ENCODE assay signal across 13 cellular contexts in genomic region chr10:89331487-89331886, GRCh38. TPM values are rescaled to one million over a fixed set of nuclear protein-coding genes. Genes with fewer than 3 reads are reported as not detected.
DNase-seq lines count a peak whose midpoint lies in the region; ATAC-seq and TF ChIP-seq lines count a peak whose summit lies in the region.
"Not testable (repeated sequence)": the region's sequence is repeated elsewhere in the genome, so short reads cannot be mapped to it uniquely, and the experiment has no call there.
"Had no signal": no experiment of that assay in that cellular context is flagged by ENCODE, and none has a peak within 500 bp of the region (broad histone marks: within the 10 kb centered on the region; RNA-seq: fewer than 3 reads in every experiment).

No MANE protein-coding gene starts in this region.

- not testable (repeated sequence) for DNase-seq in HFFc6; activated CD4-positive, alpha-beta T cell treated with anti-CD3 and anti-CD28 coated beads for 36 hours; activated naive CD8-positive, alpha-beta T cell treated with anti-CD3 and anti-CD28 coated beads, Interleukin-2, amount 10 ng/mL, durations not matched to agents 7 days and 5 days; effector memory CD8-positive, alpha-beta T cell; right lobe of liver; osteoblast (ENCODE audit: insufficient read length, low spot score, missing footprints)

- not testable (repeated sequence) for TF ChIP-seq POLR2A in right lobe of liver (IDR thresholded peaks at IDR 0.05)

- H3K79me2 ChIP-seq in ACC112 (ENCODE audit: control insufficient read depth, insufficient read depth, low read length, unreplicated experiment) (peaks cover 87% of the 10 kb centered on the region), osteoblast (ENCODE audit: insufficient read depth, low read length) (peaks cover 48% of the 10 kb centered on the region)

- peaks cover 68% of the 10 kb centered on the region for H3K4me1 Mint-ChIP-seq in HFFc6 (ENCODE audit: low read depth)
- H3K4me1 Mint-ChIP-seq in activated CD4-positive, alpha-beta T cell treated with anti-CD3 and anti-CD28 coated beads for 36 hours: peaks cover 77% of the 10 kb centered on the region
- H3K4me1 Mint-ChIP-seq in activated naive CD8-positive, alpha-beta T cell treated with anti-CD3 and anti-CD28 coated beads, Interleukin-2, amount 10 ng/mL, durations not matched to agents 7 days and 5 days: peaks cover 56% of the 10 kb centered on the region
- peaks cover 35 to 61% of the 10 kb centered on the region in 2 donors for H3K4me1 Mint-ChIP-seq in effector memory CD8-positive, alpha-beta T cell (ENCODE audit: low read depth in 2 of 2)

- H3K27me3 Mint-ChIP-seq in HFFc6 (ENCODE audit: insufficient read depth); activated CD4-positive, alpha-beta T cell treated with anti-CD3 and anti-CD28 coated beads for 36 hours; activated naive CD8-positive, alpha-beta T cell treated with anti-CD3 and anti-CD28 coated beads, Interleukin-2, amount 10 ng/mL, durations not matched to agents 7 days and 5 days: not testable (repeated sequence)
- peaks cover 0 to 16% of the 10 kb centered on the region in 2 donors for H3K27me3 Mint-ChIP-seq in effector memory CD8-positive, alpha-beta T cell

- peak overlapping the region; percentile 89 for H3K4me2 ChIP-seq in osteoblast (ENCODE audit: insufficient read depth, low read length)

- H3K9me3 Mint-ChIP-seq in HFFc6; activated CD4-positive, alpha-beta T cell treated with anti-CD3 and anti-CD28 coated beads for 36 hours (ENCODE audit: low read depth); activated naive CD8-positive, alpha-beta T cell treated with anti-CD3 and anti-CD28 coated beads, Interleukin-2, amount 10 ng/mL, durations not matched to agents 7 days and 5 days; effector memory CD8-positive, alpha-beta T cell: not testable (repeated sequence)

- not testable (repeated sequence) for H3K36me3 Mint-ChIP-seq in HFFc6 (ENCODE audit: low read depth); activated CD4-positive, alpha-beta T cell treated with anti-CD3 and anti-CD28 coated beads for 36 hours (ENCODE audit: low read depth)
- H3K36me3 Mint-ChIP-seq in activated naive CD8-positive, alpha-beta T cell treated with anti-CD3 and anti-CD28 coated beads, Interleukin-2, amount 10 ng/mL, durations not matched to agents 7 days and 5 days: peaks cover 39% of the 10 kb centered on the region
- H3K36me3 Mint-ChIP-seq in effector memory CD8-positive, alpha-beta T cell (ENCODE audit: insufficient read depth): peaks cover 35% of the 10 kb centered on the region

- TF ChIP-seq CTCF in HFFc6 (IDR thresholded peaks at IDR 0.05); right lobe of liver (IDR thresholded peaks at IDR 0.05); osteoblast (IDR thresholded peaks at IDR 0.05; ENCODE audit: extremely low read depth, low read depth, low read length): not testable (repeated sequence)

- not testable (repeated sequence) for H2AFZ ChIP-seq in ACC112 (ENCODE audit: low read length, unreplicated experiment); osteoblast (ENCODE audit: low read length)

- H3K27me3 ChIP-seq in ACC112 (ENCODE audit: insufficient read depth, low read length); right lobe of liver; osteoblast (ENCODE audit: insufficient read depth, low read length); subcutaneous abdominal adipose tissue (ENCODE audit: control insufficient read depth in 5 of 5, insufficient read depth in 4 of 5, low read length in 5 of 5): not testable (repeated sequence)

- peaks cover 23% of the 10 kb centered on the region for H3K36me3 ChIP-seq in ACC112 (ENCODE audit: insufficient read depth, low read length)
- not testable (repeated sequence) for H3K36me3 ChIP-seq in right lobe of liver; osteoblast (ENCODE audit: insufficient read depth, low read length); subcutaneous abdominal adipose tissue (ENCODE audit: control insufficient read depth in 5 of 5, insufficient read depth in 5 of 5, low read length in 5 of 5)

- 88% methylated on average over 7 of the region's 7 CpGs for WGBS in right lobe of liver (ENCODE audit: insufficient coverage, low coverage, low lambda C conversion rate, missing lambda C conversion rate)

- peak overlapping the region; percentile 88 for H3K27ac ChIP-seq in ACC112 (ENCODE audit: low read depth, low read length)
- H3K27ac ChIP-seq in right lobe of liver: peak overlapping the region; percentile 80 to 95 (median 82)
- peak overlapping the region; percentile 87 for H3K27ac ChIP-seq in osteoblast (ENCODE audit: low read depth, low read length)
- peak overlapping the region; percentile 91 for H3K27ac ChIP-seq in subcutaneous abdominal adipose tissue (ENCODE audit: low read depth, low read length)

- H4K20me1 ChIP-seq in osteoblast (ENCODE audit: insufficient read depth, low read length): not testable (repeated sequence)

- intact Hi-C loops in activated CD4-positive, alpha-beta T cell treated with anti-CD3 and anti-CD28 coated beads for 36 hours (cut with DNase I, micrococcal nuclease); right lobe of liver (cut with DNase I): not testable (repeated sequence)

- POLR2A ChIA-PET in activated CD4-positive, alpha-beta T cell treated with anti-CD3 and anti-CD28 coated beads for 36 hours (lab: Charles Lee): not testable (repeated sequence)
- POLR2A ChIA-PET in activated naive CD8-positive, alpha-beta T cell treated with anti-CD3 and anti-CD28 coated beads, Interleukin-2, amount 10 ng/mL, durations not matched to agents 7 days and 5 days (lab: Charles Lee): interaction anchor here (0.6 to 2.1 kb wide), 7 partner anchors 10 to 370 kb away, joined by 3 to 16 read pairs (median 5); partner anchors contain the start of genes IFIT1 and KIF20B

- H3K27ac Mint-ChIP-seq in HFFc6: peak overlapping the region; percentile 86
- H3K27ac Mint-ChIP-seq in activated CD4-positive, alpha-beta T cell treated with anti-CD3 and anti-CD28 coated beads for 36 hours: peak overlapping the region; percentile 47
- H3K27ac Mint-ChIP-seq in activated naive CD8-positive, alpha-beta T cell treated with anti-CD3 and anti-CD28 coated beads, Interleukin-2, amount 10 ng/mL, durations not matched to agents 7 days and 5 days: peak overlapping the region; percentile 78
- peak overlapping the region; percentile 96 for H3K27ac Mint-ChIP-seq in effector memory CD8-positive, alpha-beta T cell

- CTCF ChIA-PET in activated CD4-positive, alpha-beta T cell treated with anti-CD3 and anti-CD28 coated beads for 36 hours (lab: Charles Lee): interaction anchor here (1.2 to 1.5 kb wide), 2 partner anchors 88 to 231 kb away, joined by 4 read pairs; no protein-coding TSS in a partner anchor

- ATAC-seq in activated CD4-positive, alpha-beta T cell treated with anti-CD3 and anti-CD28 coated beads for 36 hours; activated naive CD8-positive, alpha-beta T cell treated with anti-CD3 and anti-CD28 coated beads, Interleukin-2, amount 10 ng/mL, durations not matched to agents 7 days and 5 days (ENCODE audit: low read depth); effector memory CD8-positive, alpha-beta T cell (replicated peaks); right lobe of liver: not testable (repeated sequence)

- H3K4me1 ChIP-seq in ACC112 (ENCODE audit: control insufficient read depth, insufficient read depth, low read length, unreplicated experiment): peaks cover 55% of the 10 kb centered on the region
- peaks cover 0 to 35% (median 9%) of the 10 kb centered on the region in 4 donors for H3K4me1 ChIP-seq in right lobe of liver
- peaks cover 50% of the 10 kb centered on the region for H3K4me1 ChIP-seq in osteoblast (ENCODE audit: insufficient read depth, low read length)
- peaks cover 13 to 82% (median 62%) of the 10 kb centered on the region in 5 donors for H3K4me1 ChIP-seq in subcutaneous abdominal adipose tissue (ENCODE audit: control insufficient read depth in 5 of 5, insufficient read depth in 5 of 5, low read length in 5 of 5)

- peak overlapping the region; percentile 87 for H3K4me3 ChIP-seq in ACC112 (ENCODE audit: low read depth, low read length)
- H3K4me3 ChIP-seq in right lobe of liver; osteoblast (ENCODE audit: insufficient read depth, low read length); subcutaneous abdominal adipose tissue (ENCODE audit: low read depth in 1 of 5, low read length in 5 of 5): not testable (repeated sequence)

- H3K9ac ChIP-seq in subcutaneous abdominal adipose tissue (ENCODE audit: low read length in 5 of 5): peak overlapping the region in 1 of 5 donors; percentile 4

- H3K4me3 Mint-ChIP-seq in HFFc6: peak overlapping the region; percentile 82; the same call in 1 of the 2 replicates
- H3K4me3 Mint-ChIP-seq in activated CD4-positive, alpha-beta T cell treated with anti-CD3 and anti-CD28 coated beads for 36 hours: peak overlapping the region; percentile 10
- H3K4me3 Mint-ChIP-seq in activated naive CD8-positive, alpha-beta T cell treated with anti-CD3 and anti-CD28 coated beads, Interleukin-2, amount 10 ng/mL, durations not matched to agents 7 days and 5 days: peak overlapping the region; percentile 92
- peak overlapping the region; percentile 83 to 88 for H3K4me3 Mint-ChIP-seq in effector memory CD8-positive, alpha-beta T cell

- H3K9me3 ChIP-seq in right lobe of liver; osteoblast (ENCODE audit: low read depth, low read length); subcutaneous abdominal adipose tissue (ENCODE audit: control insufficient read depth in 5 of 5, low read length in 5 of 5): not testable (repeated sequence)

RNA-seq across cellular contexts. Expression of gene IFIT3, which starts 3.7 kb away (rescaled TPM):
- 10 to 100 TPM; 11.5 to 18.6 (median 18.0) TPM for total RNA-seq in HFFc6 (2021; fragmentation: NEBNext Ultra II Directional; extraction: Animal tissue kit (Norgen Biotek cat#: 25700))
- 10 to 100 TPM; 19.2 to 21.1 TPM for total RNA-seq in activated CD4-positive, alpha-beta T cell treated with anti-CD3 and anti-CD28 coated beads for 36 hours
- total RNA-seq in activated naive CD8-positive, alpha-beta T cell treated with anti-CD3 and anti-CD28 coated beads, Interleukin-2, amount 10 ng/mL, durations not matched to agents 7 days and 5 days: 10 to 100 TPM; 72.5 to 75.6 TPM
- total RNA-seq in right lobe of liver (10 to 100 TPM in 4 of 6 experiments, 1 to 10 TPM in 2; 7.5 to 17.9 (median 11.5) TPM), osteoblast (33.9 and 43.8 TPM in 2 replicates)

RNA-seq across cellular contexts. Expression of gene IFIT2, which starts 29.6 kb away (rescaled TPM):
- 10 to 100 TPM in 5 of 6 experiments, 1 to 10 TPM in 1; 8.7 to 14.1 (median 13.0) TPM for total RNA-seq in HFFc6 (2021; fragmentation: NEBNext Ultra II Directional; extraction: Animal tissue kit (Norgen Biotek cat#: 25700))
- total RNA-seq in activated CD4-positive, alpha-beta T cell treated with anti-CD3 and anti-CD28 coated beads for 36 hours: 10 to 100 TPM; 38.2 to 43.5 TPM
- 10 to 100 TPM; 18.5 to 21.6 TPM for total RNA-seq in activated naive CD8-positive, alpha-beta T cell treated with anti-CD3 and anti-CD28 coated beads, Interleukin-2, amount 10 ng/mL, durations not matched to agents 7 days and 5 days
- total RNA-seq in right lobe of liver (10 to 100 TPM in 3 of 6 experiments, 1 to 10 TPM in 3; 4.7 to 12.4 (median 9.8) TPM), osteoblast (7.7 and 9.0 TPM in 2 replicates)

RNA-seq across cellular contexts. Expression of gene IFIT1B, which starts 46.4 kb away (rescaled TPM):
- total RNA-seq in HFFc6 (2021; fragmentation: NEBNext Ultra II Directional; extraction: Animal tissue kit (Norgen Biotek cat#: 25700)): not detected
- total RNA-seq in activated CD4-positive, alpha-beta T cell treated with anti-CD3 and anti-CD28 coated beads for 36 hours: not detected
- not detected for total RNA-seq in activated naive CD8-positive, alpha-beta T cell treated with anti-CD3 and anti-CD28 coated beads, Interleukin-2, amount 10 ng/mL, durations not matched to agents 7 days and 5 days
- total RNA-seq in right lobe of liver (1 to 10 TPM in 1 of 6 experiments, not detected in 5; 1.2 TPM), osteoblast (not detected in 2 replicates)
- total RNA-seq: epithelial cell of proximal tubule, H7, IMR-90, NCI-H460, thoracic aorta had no signal

Comparison
In these comparisons a context has a peak if more than half of its experiments do, and no peak if none do; other contexts are left out.
1. H3K4me3 Mint-ChIP-seq: peak in every context shown above with its lines; median percentile 92 in activated naive CD8-positive, alpha-beta T cell treated with anti-CD3 and anti-CD28 coated beads, Interleukin-2, amount 10 ng/mL, durations not matched to agents 7 days and 5 days; 86 in effector memory CD8-positive, alpha-beta T cell; 82 in HFFc6; 10 in activated CD4-positive, alpha-beta T cell treated with anti-CD3 and anti-CD28 coated beads for 36 hours.